ENCODE assay signal across 9 cellular contexts in genomic region chr4:40622913-40623312, GRCh38. TPM values are rescaled to one million over a fixed set of nuclear protein-coding genes. Genes with fewer than 3 reads are reported as not detected.
A peak's percentile ranks its signal among the peaks of the same experiment; 100 is the strongest.
DNase-seq lines count a peak whose midpoint lies in the region; ATAC-seq and TF ChIP-seq lines count a peak whose summit lies in the region.
"Had no signal": no experiment of that assay in that cellular context is flagged by ENCODE, and none has a peak within 500 bp of the region (broad histone marks: within the 10 kb centered on the region; RNA-seq: fewer than 3 reads in every experiment).

No MANE protein-coding gene starts in this region.

- peaks cover 6% of the 10 kb centered on the region; the same call in 1 of the 2 replicates for H3K9me3 ChIP-seq in BLaER1
- no peaks in the 10 kb centered on the region for H3K9me3 ChIP-seq in esophagus (ENCODE audit: control insufficient read depth in 2 of 2, insufficient read depth in 1 of 2, low read depth in 1 of 2, low read length in 1 of 2)
- no peaks in the 10 kb centered on the region for H3K9me3 ChIP-seq in right cardiac atrium (ENCODE audit: control insufficient read depth, low read length)
- H3K9me3 ChIP-seq in WERI-Rb-1 (ENCODE audit: severe bottlenecking): peaks cover 5% of the 10 kb centered on the region

- DNase-seq in LNCaP clone FGC (ENCODE audit: low read depth): peak; percentile 63
- DNase-seq in epidermal melanocyte (ENCODE audit: insufficient read length, low spot score): no peak
- DNase-seq in activated CD8-positive, alpha-beta T cell treated with anti-CD3 and anti-CD28 coated beads, Interleukin-2, amount 10 ng/mL, durations not matched to agents 7 days and 5 days: no peak
- no peak for DNase-seq in right cardiac atrium
- no peak for DNase-seq in WERI-Rb-1
- DNase-seq: caudate nucleus had no signal

- H3K9ac ChIP-seq in BLaER1: no peak overlapping the region

- no peak overlapping the region for H3K4me3 ChIP-seq in BLaER1
- no peak overlapping the region for H3K4me3 ChIP-seq in LNCaP clone FGC (ENCODE audit: low read depth, low read length)
- H3K4me3 ChIP-seq in esophagus (ENCODE audit: low read depth in 1 of 2, low read length in 2 of 2): no peak overlapping the region
- H3K4me3 ChIP-seq in right cardiac atrium (ENCODE audit: low read length): no peak overlapping the region
- no peak overlapping the region for H3K4me3 ChIP-seq in WERI-Rb-1 (ENCODE audit: low read depth, low read length)

- H3K36me3 ChIP-seq in BLaER1 (no peaks in the 10 kb centered on the region), esophagus (ENCODE audit: control insufficient read depth in 2 of 2, insufficient read depth in 2 of 2, low read length in 1 of 2) (peaks cover 0 to 2% of the 10 kb centered on the region in 2 donors), WERI-Rb-1 (no peaks in the 10 kb centered on the region)

- H3K27ac ChIP-seq in BLaER1 (no peak overlapping the region), esophagus (ENCODE audit: low read depth in 2 of 2, low read length in 1 of 2) (peak overlapping the region; percentile 84 to 88), right cardiac atrium (ENCODE audit: low read length) (no peak overlapping the region), WERI-Rb-1 (no peak overlapping the region)

- peaks cover 9% of the 10 kb centered on the region for H3K27me3 ChIP-seq in BLaER1
- H3K27me3 ChIP-seq in esophagus (ENCODE audit: control insufficient read depth in 1 of 2, insufficient read depth in 2 of 2, low read length in 2 of 2): no peaks in the 10 kb centered on the region
- H3K27me3 ChIP-seq in right cardiac atrium (ENCODE audit: control insufficient read depth, insufficient read depth): no peaks in the 10 kb centered on the region
- H3K27me3 ChIP-seq in WERI-Rb-1 (ENCODE audit: insufficient read depth, low read depth, severe bottlenecking): no peaks in the 10 kb centered on the region

- H3K36me3 Mint-ChIP-seq in activated CD8-positive, alpha-beta T cell treated with anti-CD3 and anti-CD28 coated beads, Interleukin-2, amount 10 ng/mL, durations not matched to agents 7 days and 5 days (ENCODE audit: low read depth): peaks cover 3% of the 10 kb centered on the region

- CTCF ChIA-PET in activated CD8-positive, alpha-beta T cell treated with anti-CD3 and anti-CD28 coated beads, Interleukin-2, amount 10 ng/mL, durations not matched to agents 7 days and 5 days (lab: Charles Lee): no interaction called here

- H3K4me1 ChIP-seq in BLaER1 (peaks cover 27% of the 10 kb centered on the region), esophagus (ENCODE audit: control insufficient read depth in 2 of 2, insufficient read depth in 2 of 2, low read length in 1 of 2) (peaks cover 0 to 16% of the 10 kb centered on the region in 2 donors), right cardiac atrium (ENCODE audit: control insufficient read depth, insufficient read depth, low read length) (no peaks in the 10 kb centered on the region)

- POLR2A ChIA-PET in activated CD8-positive, alpha-beta T cell treated with anti-CD3 and anti-CD28 coated beads, Interleukin-2, amount 10 ng/mL, durations not matched to agents 7 days and 5 days (lab: Charles Lee): no interaction called here

- ATAC-seq in GM18909 (IDR thresholded peaks at IDR 0.05; ENCODE audit: poor library complexity, unreplicated experiment): peak; percentile 49
- no peak for ATAC-seq in activated CD8-positive, alpha-beta T cell treated with anti-CD3 and anti-CD28 coated beads, Interleukin-2, amount 10 ng/mL, durations not matched to agents 7 days and 5 days
- ATAC-seq in right cardiac atrium: no peak

- TF ChIP-seq CTCF in LNCaP clone FGC (IDR thresholded peaks at IDR 0.05; ENCODE audit: control insufficient read depth, extremely low read depth, insufficient read depth) (no peak), WERI-Rb-1 (IDR thresholded peaks at IDR 0.05; ENCODE audit: low read depth, low read length) (no peak)

- H3K27ac Mint-ChIP-seq in activated CD8-positive, alpha-beta T cell treated with anti-CD3 and anti-CD28 coated beads, Interleukin-2, amount 10 ng/mL, durations not matched to agents 7 days and 5 days: no peak overlapping the region

- intact Hi-C loops in right cardiac atrium (cut with DNase I): no loop called here

- 56 to 61% methylated on average over 6 of the region's 6 CpGs for WGBS in esophagus, 2 donors
- 72% methylated on average over 6 of the region's 6 CpGs for WGBS in right cardiac atrium

- H3K27me3 Mint-ChIP-seq in activated CD8-positive, alpha-beta T cell treated with anti-CD3 and anti-CD28 coated beads, Interleukin-2, amount 10 ng/mL, durations not matched to agents 7 days and 5 days (ENCODE audit: low read depth): peaks cover 22% of the 10 kb centered on the region

- H3K4me2 ChIP-seq in BLaER1: peak overlapping the region; percentile 60

- peaks cover 40% of the 10 kb centered on the region for H3K4me1 Mint-ChIP-seq in activated CD8-positive, alpha-beta T cell treated with anti-CD3 and anti-CD28 coated beads, Interleukin-2, amount 10 ng/mL, durations not matched to agents 7 days and 5 days (ENCODE audit: low read depth)

- H3K9me3 Mint-ChIP-seq in activated CD8-positive, alpha-beta T cell treated with anti-CD3 and anti-CD28 coated beads, Interleukin-2, amount 10 ng/mL, durations not matched to agents 7 days and 5 days (ENCODE audit: insufficient read depth): no peaks in the 10 kb centered on the region

- no peak overlapping the region for H3K4me3 Mint-ChIP-seq in activated CD8-positive, alpha-beta T cell treated with anti-CD3 and anti-CD28 coated beads, Interleukin-2, amount 10 ng/mL, durations not matched to agents 7 days and 5 days

- no peaks in the 10 kb centered on the region for H4K20me1 ChIP-seq in BLaER1

RNA-seq across cellular contexts. Expression of gene RBM47, which starts 6.8 kb away (rescaled TPM):
- polyA plus RNA-seq in esophagus (10 to 100 TPM; 31.3 to 39.4 TPM), right cardiac atrium (0.97 TPM)
- under 1 TPM; 0.60 to 0.66 TPM for total RNA-seq in activated CD8-positive, alpha-beta T cell treated with anti-CD3 and anti-CD28 coated beads, Interleukin-2, amount 10 ng/mL, durations not matched to agents 7 days and 5 days
- total RNA-seq in right cardiac atrium: 1 to 10 TPM; 3.4 to 8.2 (median 4.8) TPM

Comparison
In these comparisons a context has a peak if more than half of its experiments do, and no peak if none do; other contexts are left out.
1. H3K27ac ChIP-seq: peak in esophagus (2 of 2); none in BLaER1 (single experiment), right cardiac atrium (single experiment) and WERI-Rb-1 (single experiment).